ENCODE assay signal across 13 cellular contexts in the genomic region with DNA sequence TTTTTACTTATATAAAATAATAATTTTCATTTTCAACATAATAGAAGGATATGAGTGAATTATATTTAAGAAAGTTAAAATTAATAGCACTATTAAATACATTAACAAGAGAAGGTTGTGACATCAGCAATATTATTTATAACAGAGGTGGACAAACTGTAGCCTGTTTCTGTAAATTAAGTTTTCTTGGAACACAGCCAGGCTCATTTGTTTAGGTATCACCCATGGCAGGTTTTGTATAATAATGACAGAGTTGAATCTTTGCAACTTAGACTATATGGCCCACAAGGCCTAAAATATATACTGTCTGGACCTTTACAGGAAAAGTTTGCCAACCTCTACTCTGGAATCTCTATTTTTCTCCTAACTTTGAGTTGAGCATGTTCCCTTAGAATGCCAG.
"Had no signal": no experiment of that assay in that cellular context is flagged by ENCODE, and none has a peak within 500 bp of the region (broad histone marks: within the 10 kb centered on the region; RNA-seq: fewer than 3 reads in every experiment).

No MANE protein-coding gene starts in this region.

- H3K27ac Mint-ChIP-seq: dendritic cell treated with granulocyte-macrophage colony-stimulating factor and Interleukin-4, amounts not matched to agents 40 ng/mL and 50 ng/mL, for 4 days had no signal

- H3K36me3 Mint-ChIP-seq: activated naive CD4-positive, alpha-beta T cell treated with anti-CD3 and anti-CD28 coated beads, Interleukin-2, amount 50 U/mL, for 72 hours had no signal

- H3K4me3 Mint-ChIP-seq: dendritic cell treated with granulocyte-macrophage colony-stimulating factor and Interleukin-4, amounts not matched to agents 40 ng/mL and 50 ng/mL, for 4 days had no signal

- ATAC-seq: activated CD4-positive, CD25-positive, alpha-beta regulatory T cell treated with anti-CD3 and anti-CD28 coated beads, Interleukin-2, amount 50 U/mL, for 24 hours; activated CD8-positive, alpha-beta T cell treated with anti-CD3 and anti-CD28 coated beads, Interleukin-2, amount 10 ng/mL, durations not matched to agents 7 days and 5 days; activated naive CD4-positive, alpha-beta T cell treated with anti-CD3 and anti-CD28 coated beads, Interleukin-2, amount 50 U/mL, for 72 hours; body of pancreas had no signal

- H3K27me3 Mint-ChIP-seq: dendritic cell treated with granulocyte-macrophage colony-stimulating factor and Interleukin-4, amounts not matched to agents 40 ng/mL and 50 ng/mL, for 4 days had no signal

- DNase-seq: activated CD8-positive, alpha-beta T cell treated with anti-CD3 and anti-CD28 coated beads, Interleukin-2, amount 10 ng/mL, durations not matched to agents 7 days and 5 days; amniotic stem cell; body of pancreas; central memory CD4-positive, alpha-beta T cell; erythroblast; left ventricle myocardium inferior; mesendoderm; stimulated activated CD4-positive, alpha-beta T cell treated with anti-CD3 and anti-CD28 coated beads, Interleukin-4, amount 100 ng/mL, for 1 hour; stimulated activated CD8-positive, alpha-beta memory T cell treated with anti-CD3 and anti-CD28 coated beads, Interleukin-4, amount 100 ng/mL, for 48 hours; stomach had no signal

- H3K9me3 Mint-ChIP-seq: activated naive CD4-positive, alpha-beta T cell treated with anti-CD3 and anti-CD28 coated beads, Interleukin-2, amount 50 U/mL, for 72 hours; dendritic cell treated with granulocyte-macrophage colony-stimulating factor and Interleukin-4, amounts not matched to agents 40 ng/mL and 50 ng/mL, for 4 days had no signal
